Comparison of ENCODE assay signal across 26 cellular contexts in genomic region chr9:99622679-99623078, GRCh38.
A peak's percentile ranks its signal among the peaks of the same experiment; 100 is the strongest.
DNase-seq lines count a peak whose midpoint lies in the region; ATAC-seq and TF ChIP-seq lines count a peak whose summit lies in the region.
"Had no signal": no experiment of that assay in that cellular context is flagged by ENCODE, and none has a peak within 500 bp of the region (broad histone marks: within the 10 kb centered on the region; RNA-seq: fewer than 3 reads in every experiment).

No MANE protein-coding gene starts in this region.

- TF ChIP-seq POLR2A in esophagus muscularis mucosa (IDR thresholded peaks at IDR 0.05; ENCODE audit: low read depth) = no peak

- H3K36me3 ChIP-seq in GM23338 (ENCODE audit: insufficient read depth) (no peaks in the 10 kb centered on the region), OCI-LY3 (replicated peaks; ENCODE audit: low read depth, low read length) (no peaks in the 10 kb centered on the region), esophagus muscularis mucosa (no peaks in the 10 kb centered on the region)
- H3K36me3 ChIP-seq: BE2C, BLaER1 had no signal

- H3K9me3 Mint-ChIP-seq in GM23338 = no peaks in the 10 kb centered on the region
- peaks cover 5 to 13% of the 10 kb centered on the region in 2 donors for H3K9me3 Mint-ChIP-seq in stimulated activated naive B cell treated with anti-CD40 and anti-IgM and Interleukin-4, amounts not matched to agents 10 μg/mL and 1 μg/mL and 100 μg/mL, for 72 hours
- H3K9me3 Mint-ChIP-seq: CD14-positive monocyte; CD4-positive, alpha-beta memory T cell; CD8-positive, alpha-beta memory T cell had no signal

- H3K9ac ChIP-seq in OCI-LY3 (ENCODE audit: low read length) = no peak overlapping the region
- H3K9ac ChIP-seq: BLaER1 had no signal

- H3K79me2 ChIP-seq in GM23338 (replicated peaks; ENCODE audit: insufficient read depth) = no peaks in the 10 kb centered on the region
- H3K79me2 ChIP-seq in OCI-LY3 (ENCODE audit: low read length) = no peaks in the 10 kb centered on the region

- no peak for TF ChIP-seq CTCF in GM23338 (conservative IDR thresholded peaks at IDR 0.05; ENCODE audit: low read depth in 2 of 2)
- TF ChIP-seq CTCF in OCI-LY3 (IDR thresholded peaks at IDR 0.05; ENCODE audit: low read depth, low read length) = no peak
- no peak for TF ChIP-seq CTCF in esophagus muscularis mucosa (IDR thresholded peaks at IDR 0.05)

- no peak overlapping the region for H3K27ac ChIP-seq in GM23338 (ENCODE audit: low read depth)
- no peak overlapping the region for H3K27ac ChIP-seq in OCI-LY3 (ENCODE audit: low read length)
- H3K27ac ChIP-seq in esophagus muscularis mucosa (replicated peaks in 1 of 4) = no peak overlapping the region
- H3K27ac ChIP-seq: BLaER1 had no signal

- H2AFZ ChIP-seq in GM23338 = peak overlapping the region; percentile 47; the same call in 1 of the 2 replicates
- H2AFZ ChIP-seq in OCI-LY3 (ENCODE audit: low read depth, low read length) = peak overlapping the region; percentile 16; the same call in 1 of the 2 replicates

- intact Hi-C loops in esophagus muscularis mucosa (cut with DNase I) = no loop called here
- intact Hi-C loops in Right ventricle myocardium superior (cut with DNase I) = no loop called here

- WGBS in esophagus muscularis mucosa = 83% methylated on average over 8 of the region's 8 CpGs

- 0 out of 2 replicates have a peak, but pooled peaks cover 3% of the 10 kb centered on the region for H3K9me2 ChIP-seq in GM23338 (ENCODE audit: insufficient read depth)

- H3K4me2 ChIP-seq in GM23338 (no peak overlapping the region), OCI-LY3 (ENCODE audit: low read length) (peak overlapping the region; percentile 29)
- H3K4me2 ChIP-seq: BLaER1 had no signal

- no peaks in the 10 kb centered on the region for H3K36me3 Mint-ChIP-seq in GM23338 (ENCODE audit: low read depth)
- peaks cover 32 to 33% of the 10 kb centered on the region in 2 donors for H3K36me3 Mint-ChIP-seq in stimulated activated naive B cell treated with anti-CD40 and anti-IgM and Interleukin-4, amounts not matched to agents 10 μg/mL and 1 μg/mL and 100 μg/mL, for 72 hours
- H3K36me3 Mint-ChIP-seq: CD14-positive monocyte; CD4-positive, alpha-beta memory T cell; CD4-positive, CD25-positive, alpha-beta regulatory T cell; CD8-positive, alpha-beta memory T cell had no signal

- DNase-seq in GM23338 (ENCODE audit: low spot score) (no peak), esophagus muscularis mucosa (ENCODE audit: extremely low spot score) (peak; percentile 81), Right ventricle myocardium superior (no peak)
- DNase-seq in stimulated activated naive B cell treated with anti-CD40 and anti-IgM and Interleukin-4, amounts not matched to agents 10 μg/mL and 1 μg/mL and 100 μg/mL, for 72 hours = no peak
- no peak for DNase-seq in central memory CD4-positive, alpha-beta T cell
- no peak for DNase-seq in activated CD4-positive, alpha-beta T cell treated with anti-CD3 and anti-CD28 coated beads, Interleukin-2, amount 50 U/mL, for 1 hour
- DNase-seq: 8988T; ACHN; BE2C; C1 segment of cervical spinal cord; CD4-positive, alpha-beta memory T cell; CD4-positive, CD25-positive, alpha-beta regulatory T cell; CD8-positive, alpha-beta memory T cell; COR-L47; DMS 273 treated with DMSO at 0.1 percent for 48 hours; DMS153; DMS53; DMS79; DND-41; EL; GDM1 had no signal

- TF ChIP-seq EP300 in esophagus muscularis mucosa (IDR thresholded peaks at IDR 0.05) = no peak

- H3K4me1 Mint-ChIP-seq in GM23338 = peaks cover 7% of the 10 kb centered on the region
- H3K4me1 Mint-ChIP-seq in stimulated activated naive B cell treated with anti-CD40 and anti-IgM and Interleukin-4, amounts not matched to agents 10 μg/mL and 1 μg/mL and 100 μg/mL, for 72 hours = peaks cover 47 to 80% of the 10 kb centered on the region in 2 donors
- H3K4me1 Mint-ChIP-seq: CD4-positive, alpha-beta memory T cell; CD4-positive, CD25-positive, alpha-beta regulatory T cell; CD8-positive, alpha-beta memory T cell had no signal

- no peaks in the 10 kb centered on the region for H3F3A ChIP-seq in GM23338 (replicated peaks; ENCODE audit: low read depth)

- H3K27ac Mint-ChIP-seq in GM23338 = no peak overlapping the region
- peak overlapping the region; percentile 94 for H3K27ac Mint-ChIP-seq in stimulated activated naive B cell treated with anti-CD40 and anti-IgM and Interleukin-4, amounts not matched to agents 10 μg/mL and 1 μg/mL and 100 μg/mL, for 72 hours
- H3K27ac Mint-ChIP-seq: CD14-positive monocyte; CD4-positive, alpha-beta memory T cell; CD8-positive, alpha-beta memory T cell had no signal

- H3K4me3 Mint-ChIP-seq in GM23338 = no peak overlapping the region
- H3K4me3 Mint-ChIP-seq in stimulated activated naive B cell treated with anti-CD40 and anti-IgM and Interleukin-4, amounts not matched to agents 10 μg/mL and 1 μg/mL and 100 μg/mL, for 72 hours = no peak overlapping the region
- H3K4me3 Mint-ChIP-seq: CD14-positive monocyte; CD4-positive, alpha-beta memory T cell; CD4-positive, CD25-positive, alpha-beta regulatory T cell; CD8-positive, alpha-beta memory T cell had no signal

- H4K20me1 ChIP-seq in GM23338 (replicated peaks; ENCODE audit: insufficient read depth) (no peaks in the 10 kb centered on the region), OCI-LY3 (ENCODE audit: insufficient read depth, low read length) (no peaks in the 10 kb centered on the region)
- H4K20me1 ChIP-seq: BLaER1 had no signal

- H3K4me1 ChIP-seq in GM23338 (ENCODE audit: insufficient read depth) = no peaks in the 10 kb centered on the region
- H3K4me1 ChIP-seq in OCI-LY3 (ENCODE audit: low read length) = peaks cover 17% of the 10 kb centered on the region
- H3K4me1 ChIP-seq in esophagus muscularis mucosa = peaks cover 0 to 2% (median 0%) of the 10 kb centered on the region in 4 donors
- H3K4me1 ChIP-seq: BE2C, BLaER1 had no signal

- no peak overlapping the region for H3K4me3 ChIP-seq in GM23338
- H3K4me3 ChIP-seq in OCI-LY3 (ENCODE audit: low read length) = no peak overlapping the region
- no peak overlapping the region for H3K4me3 ChIP-seq in esophagus muscularis mucosa
- H3K4me3 ChIP-seq: BLaER1, GM12878 had no signal

- ATAC-seq in GM23338 (peak; percentile 61), HG03432 (IDR thresholded peaks at IDR 0.05; ENCODE audit: unreplicated experiment) (no peak), Right ventricle myocardium superior (ENCODE audit: poor library complexity) (no peak)
- ATAC-seq in stimulated activated naive B cell treated with anti-CD40 and anti-IgM and Interleukin-4, amounts not matched to agents 10 μg/mL and 1 μg/mL and 100 μg/mL, for 72 hours (replicated peaks) = no peak

- peaks cover 1% of the 10 kb centered on the region for H3K27me3 Mint-ChIP-seq in GM23338 (ENCODE audit: insufficient read depth, low read depth, poor library complexity)
- no peaks in the 10 kb centered on the region for H3K27me3 Mint-ChIP-seq in stimulated activated naive B cell treated with anti-CD40 and anti-IgM and Interleukin-4, amounts not matched to agents 10 μg/mL and 1 μg/mL and 100 μg/mL, for 72 hours

- H3K27me3 ChIP-seq in GM23338 (ENCODE audit: insufficient read depth) (no peaks in the 10 kb centered on the region), OCI-LY3 (ENCODE audit: low read depth, low read length) (no peaks in the 10 kb centered on the region), esophagus muscularis mucosa (no peaks in the 10 kb centered on the region)
- H3K27me3 ChIP-seq: BE2C, BLaER1 had no signal

- H3K9me3 ChIP-seq in OCI-LY3 (ENCODE audit: insufficient read depth, low read length) (no peaks in the 10 kb centered on the region), esophagus muscularis mucosa (no peaks in the 10 kb centered on the region)
- H3K9me3 ChIP-seq: BE2C, BLaER1 had no signal

TF ChIP-seq in GM23338, 12 proteins besides CTCF, POLR2A, EP300 and RAD21:
- no peak for TF ChIP-seq EZH2phosphoT487 (IDR thresholded peaks at IDR 0.05; ENCODE audit: unreplicated experiment)
